ENCODE assay signal across 9 cellular contexts in genomic region chr15:83339396-83339795, GRCh38. TPM values are rescaled to one million over a fixed set of nuclear protein-coding genes. Genes with fewer than 3 reads are reported as not detected.
"Had no signal": no experiment of that assay in that cellular context is flagged by ENCODE, and none has a peak within 500 bp of the region (broad histone marks: within the 10 kb centered on the region; RNA-seq: fewer than 3 reads in every experiment).

No MANE protein-coding gene starts in this region.

- H3K4me1 Mint-ChIP-seq: GM23338, H9 had no signal

- H3K9ac ChIP-seq: GM23248 had no signal

- H3K9me3 ChIP-seq: HAP-1 had no signal

- DNase-seq: GM23248, GOT3, H7, H9, HCEC 1CT, HFFc6 had no signal

- H3K27ac ChIP-seq: GM23248 had no signal

- H3K27ac Mint-ChIP-seq: GM23338, H9, HFFc6 had no signal

- H2AFZ ChIP-seq: GM23248, GM23338 had no signal

- H3K9me3 Mint-ChIP-seq: GM23338, H9, HFFc6 had no signal

- H3K4me2 ChIP-seq: GM23338 had no signal

- H3K4me3 Mint-ChIP-seq: GM23338, H9, HFFc6 had no signal

- H3K4me1 ChIP-seq: HAP-1 had no signal

- H3K4me3 ChIP-seq: GM23248, GM23338, HAP-1 had no signal

- H3K36me3 ChIP-seq: HAP-1 had no signal

RNA-seq across cellular contexts. Expression of gene BNC1, which starts 54.9 kb away (rescaled TPM):
- total RNA-seq: H4, H9 had no signal
